In the genomic region with DNA sequence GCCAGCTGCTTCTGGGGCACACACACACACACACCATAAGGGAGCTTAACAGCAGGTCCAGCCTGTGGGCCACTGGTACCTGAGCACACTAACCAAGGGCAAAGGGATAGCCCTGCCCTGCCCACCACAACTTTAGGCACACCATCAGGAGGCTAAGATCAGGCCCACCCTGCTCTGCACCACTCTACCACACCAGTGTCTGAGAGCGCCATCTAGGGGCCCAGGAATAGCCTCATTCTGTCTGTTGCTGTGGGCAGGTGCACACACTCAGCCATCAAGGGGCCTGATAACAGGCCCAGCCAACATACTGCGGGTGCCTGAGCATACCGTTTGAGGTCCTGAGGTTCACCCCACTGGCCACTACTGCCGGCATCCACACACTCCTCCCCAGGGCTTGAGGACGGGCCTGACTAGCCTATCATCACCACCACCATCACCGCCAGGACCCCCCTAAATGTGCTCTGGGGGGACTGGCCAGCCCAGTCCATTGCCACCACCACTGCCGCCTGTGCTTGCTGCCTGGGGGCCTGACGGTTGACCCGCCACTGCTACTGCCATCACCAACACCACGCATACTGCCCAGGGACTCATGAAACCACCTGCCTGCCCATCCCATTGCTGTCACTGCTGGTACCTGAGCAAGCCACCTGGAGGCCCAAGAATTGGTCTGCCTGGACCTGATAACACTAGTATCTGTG, we compare ENCODE assay signal across 8 cellular contexts. TPM values are rescaled to one million over a fixed set of nuclear protein-coding genes. Genes with fewer than 3 reads are reported as not detected.
DNase-seq lines count a peak whose midpoint lies in the region; ATAC-seq and TF ChIP-seq lines count a peak whose summit lies in the region.

No MANE protein-coding gene starts in this region.

- no peak overlapping the region for H3K27ac ChIP-seq in DOHH2 (ENCODE audit: low read depth, low read length)

- peaks cover 7% of the 10 kb centered on the region for H3K36me3 ChIP-seq in DOHH2 (ENCODE audit: control insufficient read depth, low read length)

- H3K4me3 Mint-ChIP-seq in activated CD4-positive, alpha-beta T cell treated with anti-CD3 and anti-CD28 coated beads, Interleukin-2, amount 10 ng/mL, durations not matched to agents 7 days and 5 days, result no peak overlapping the region

- no peak overlapping the region for H3K27ac Mint-ChIP-seq in activated CD4-positive, alpha-beta T cell treated with anti-CD3 and anti-CD28 coated beads, Interleukin-2, amount 10 ng/mL, durations not matched to agents 7 days and 5 days

- H3K4me1 Mint-ChIP-seq in activated CD4-positive, alpha-beta T cell treated with anti-CD3 and anti-CD28 coated beads, Interleukin-2, amount 10 ng/mL, durations not matched to agents 7 days and 5 days, result peaks cover 16% of the 10 kb centered on the region

- peaks cover 39% of the 10 kb centered on the region for H3K36me3 Mint-ChIP-seq in activated CD4-positive, alpha-beta T cell treated with anti-CD3 and anti-CD28 coated beads, Interleukin-2, amount 10 ng/mL, durations not matched to agents 7 days and 5 days (ENCODE audit: low read depth)

- no peaks in the 10 kb centered on the region; the same call in 1 of the 2 replicates for H4K20me1 ChIP-seq in DOHH2 (ENCODE audit: control insufficient read depth, insufficient read depth, low read depth, low read length)

- H3K27me3 ChIP-seq in DOHH2 (ENCODE audit: control insufficient read depth, low read length), result no peaks in the 10 kb centered on the region

- CTCF ChIA-PET in activated CD4-positive, alpha-beta T cell treated with anti-CD3 and anti-CD28 coated beads, Interleukin-2, amount 10 ng/mL, durations not matched to agents 7 days and 5 days (lab: Charles Lee), result interaction anchor here (0.6 to 4.0 kb wide), 6 partner anchors 9 to 95 kb away, joined by 3 to 15 read pairs (median 3); no protein-coding TSS in a partner anchor

- peaks cover 25% of the 10 kb centered on the region for H3K79me2 ChIP-seq in DOHH2 (ENCODE audit: control insufficient read depth, low read length)

- H3K4me3 ChIP-seq in DOHH2 (ENCODE audit: low read length), result no peak overlapping the region

- no peaks in the 10 kb centered on the region for H3F3A ChIP-seq in DOHH2 (ENCODE audit: control insufficient read depth, insufficient read depth)

- H3K4me2 ChIP-seq in DOHH2 (ENCODE audit: low read length), result no peak overlapping the region

- peaks cover 4% of the 10 kb centered on the region for H3K9me3 Mint-ChIP-seq in activated CD4-positive, alpha-beta T cell treated with anti-CD3 and anti-CD28 coated beads, Interleukin-2, amount 10 ng/mL, durations not matched to agents 7 days and 5 days

- POLR2A ChIA-PET in activated CD4-positive, alpha-beta T cell treated with anti-CD3 and anti-CD28 coated beads, Interleukin-2, amount 10 ng/mL, durations not matched to agents 7 days and 5 days (lab: Charles Lee), result no interaction called here

- no peaks in the 10 kb centered on the region for H3K9me3 ChIP-seq in DOHH2 (ENCODE audit: control insufficient read depth, insufficient read depth, low read length)

- H3K4me1 ChIP-seq in DOHH2 (ENCODE audit: control insufficient read depth, low read length), result no peaks in the 10 kb centered on the region

- ATAC-seq in HG02981 (IDR thresholded peaks at IDR 0.05; ENCODE audit: unreplicated experiment) (peak; percentile 76), GM21619 (IDR thresholded peaks at IDR 0.05; ENCODE audit: unreplicated experiment) (no peak), HG02763 (IDR thresholded peaks at IDR 0.05; ENCODE audit: unreplicated experiment) (no peak)

- no peaks in the 10 kb centered on the region for H3K27me3 Mint-ChIP-seq in activated CD4-positive, alpha-beta T cell treated with anti-CD3 and anti-CD28 coated beads, Interleukin-2, amount 10 ng/mL, durations not matched to agents 7 days and 5 days

- peak; percentile 83 for TF ChIP-seq CTCF in DOHH2 (IDR thresholded peaks at IDR 0.05; ENCODE audit: low read depth, low read length, poor library complexity, severe bottlenecking)

- peak; percentile 56 for DNase-seq in activated CD4-positive, alpha-beta T cell treated with anti-CD3 and anti-CD28 coated beads, Interleukin-2, amount 10 ng/mL, durations not matched to agents 7 days and 5 days
- DNase-seq in fibroblast of gingiva (ENCODE audit: low read depth), result peak; percentile 3
- peak; percentile 46 to 58 for DNase-seq in stimulated activated CD4-positive, alpha-beta T cell treated with anti-CD3 and anti-CD28 coated beads, Interleukin-4, amount 100 ng/mL, for 4 hours
- no peak for DNase-seq in hippocampal formation (lab: John Stamatoyannopoulos, UW)

- H3K9me2 ChIP-seq in DOHH2 (replicated peaks; ENCODE audit: control insufficient read depth, low read length), result no peaks in the 10 kb centered on the region

RNA-seq across cellular contexts. Expression of a gene that starts 31.3 kb away (rescaled TPM):
- total RNA-seq in activated CD4-positive, alpha-beta T cell treated with anti-CD3 and anti-CD28 coated beads, Interleukin-2, amount 10 ng/mL, durations not matched to agents 7 days and 5 days, result 10 to 100 TPM; 42.8 to 46.0 TPM

RNA-seq across cellular contexts. Expression of a gene that starts 31.4 kb away (rescaled TPM):
- 10 to 100 TPM; 15.3 to 17.4 TPM for total RNA-seq in activated CD4-positive, alpha-beta T cell treated with anti-CD3 and anti-CD28 coated beads, Interleukin-2, amount 10 ng/mL, durations not matched to agents 7 days and 5 days

Comparison
In these comparisons a context has a peak if more than half of its experiments do, and no peak if none do; other contexts are left out.
1. DNase-seq: peak in activated CD4-positive, alpha-beta T cell treated with anti-CD3 and anti-CD28 coated beads, Interleukin-2, amount 10 ng/mL, durations not matched to agents 7 days and 5 days (single experiment), fibroblast of gingiva (single experiment) and stimulated activated CD4-positive, alpha-beta T cell treated with anti-CD3 and anti-CD28 coated beads, Interleukin-4, amount 100 ng/mL, for 4 hours (2 of 2); none in hippocampal formation (0 of 2).